Comparison of ENCODE assay signal across 10 cellular contexts in genomic region chr9:111916234-111916645, GRCh38. TPM values are rescaled to one million over a fixed set of nuclear protein-coding genes. Genes with fewer than 3 reads are reported as not detected.
DNase-seq lines count a peak whose midpoint lies in the region; ATAC-seq lines count a peak whose summit lies in the region.
"Had no signal": no experiment of that assay in that cellular context is flagged by ENCODE, and none has a peak within 500 bp of the region (broad histone marks: within the 10 kb centered on the region; RNA-seq: fewer than 3 reads in every experiment).

No MANE protein-coding gene starts in this region.

- H3K27ac Mint-ChIP-seq in activated CD8-positive, alpha-beta memory T cell treated with anti-CD3 and anti-CD28 coated beads, Interleukin-2, amount 10 ng/mL, durations not matched to agents 7 days and 5 days = peak overlapping the region; percentile 70
- peak overlapping the region; percentile 90 for H3K27ac Mint-ChIP-seq in stimulated activated naive CD8-positive, alpha-beta T cell treated with anti-CD3 and anti-CD28 coated beads, Interleukin-15, Interleukin-2, amounts not matched to agents 100 ng/mL and 50 ng/mL, for 24 hours

- H3K9me3 Mint-ChIP-seq in activated CD8-positive, alpha-beta memory T cell treated with anti-CD3 and anti-CD28 coated beads, Interleukin-2, amount 10 ng/mL, durations not matched to agents 7 days and 5 days (ENCODE audit: low read depth) = no peaks in the 10 kb centered on the region
- no peaks in the 10 kb centered on the region for H3K9me3 Mint-ChIP-seq in stimulated activated naive CD8-positive, alpha-beta T cell treated with anti-CD3 and anti-CD28 coated beads, Interleukin-15, Interleukin-2, amounts not matched to agents 100 ng/mL and 50 ng/mL, for 24 hours

- H3K4me3 Mint-ChIP-seq in activated CD8-positive, alpha-beta memory T cell treated with anti-CD3 and anti-CD28 coated beads, Interleukin-2, amount 10 ng/mL, durations not matched to agents 7 days and 5 days = peak overlapping the region; percentile 15
- H3K4me3 Mint-ChIP-seq in stimulated activated naive CD8-positive, alpha-beta T cell treated with anti-CD3 and anti-CD28 coated beads, Interleukin-15, Interleukin-2, amounts not matched to agents 100 ng/mL and 50 ng/mL, for 24 hours = peak overlapping the region; percentile 21

- DNase-seq in activated CD8-positive, alpha-beta memory T cell treated with anti-CD3 and anti-CD28 coated beads for 24 hours = peak; percentile 73
- no peak for DNase-seq in activated CD8-positive, alpha-beta memory T cell treated with anti-CD3 and anti-CD28 coated beads, Interleukin-2, amount 50 U/mL, for 4 hours
- no peak for DNase-seq in activated CD8-positive, alpha-beta memory T cell treated with anti-CD3 and anti-CD28 coated beads, Interleukin-2, amount 10 ng/mL, durations not matched to agents 7 days and 5 days
- DNase-seq in iPS-NIHi11 (ENCODE audit: low spot score) (no peak), NCI-H2227 treated with DMSO at 0.1 percent for 48 hours (lab: John Stamatoyannopoulos, UW) (no peak), NCI-H748 (lab: John Stamatoyannopoulos, UW; ENCODE audit: unreplicated experiment) (no peak)
- DNase-seq: AML-193, brain microvascular endothelial cell had no signal

- peaks cover 33% of the 10 kb centered on the region for H3K36me3 Mint-ChIP-seq in activated CD8-positive, alpha-beta memory T cell treated with anti-CD3 and anti-CD28 coated beads, Interleukin-2, amount 10 ng/mL, durations not matched to agents 7 days and 5 days
- peaks cover 48% of the 10 kb centered on the region for H3K36me3 Mint-ChIP-seq in stimulated activated naive CD8-positive, alpha-beta T cell treated with anti-CD3 and anti-CD28 coated beads, Interleukin-15, Interleukin-2, amounts not matched to agents 100 ng/mL and 50 ng/mL, for 24 hours (ENCODE audit: low read depth)

- ATAC-seq in HG02981 (IDR thresholded peaks at IDR 0.05; ENCODE audit: unreplicated experiment) = peak; percentile 57
- peak; percentile 86 for ATAC-seq in activated CD8-positive, alpha-beta memory T cell treated with anti-CD3 and anti-CD28 coated beads, Interleukin-2, amount 10 ng/mL, durations not matched to agents 7 days and 5 days

- H3K4me1 Mint-ChIP-seq in activated CD8-positive, alpha-beta memory T cell treated with anti-CD3 and anti-CD28 coated beads, Interleukin-2, amount 10 ng/mL, durations not matched to agents 7 days and 5 days = peaks cover 33% of the 10 kb centered on the region
- H3K4me1 Mint-ChIP-seq in stimulated activated naive CD8-positive, alpha-beta T cell treated with anti-CD3 and anti-CD28 coated beads, Interleukin-15, Interleukin-2, amounts not matched to agents 100 ng/mL and 50 ng/mL, for 24 hours (ENCODE audit: low read depth) = peaks cover 71% of the 10 kb centered on the region

- peaks cover 3% of the 10 kb centered on the region for H3K27me3 Mint-ChIP-seq in activated CD8-positive, alpha-beta memory T cell treated with anti-CD3 and anti-CD28 coated beads, Interleukin-2, amount 10 ng/mL, durations not matched to agents 7 days and 5 days
- H3K27me3 Mint-ChIP-seq in stimulated activated naive CD8-positive, alpha-beta T cell treated with anti-CD3 and anti-CD28 coated beads, Interleukin-15, Interleukin-2, amounts not matched to agents 100 ng/mL and 50 ng/mL, for 24 hours = no peaks in the 10 kb centered on the region

- CTCF ChIA-PET in activated CD8-positive, alpha-beta memory T cell treated with anti-CD3 and anti-CD28 coated beads, Interleukin-2, amount 10 ng/mL, durations not matched to agents 7 days and 5 days (lab: Charles Lee) = interaction anchor here (1.4 to 3.2 kb wide), 2 partner anchors 19 to 285 kb away, joined by 4 to 15 read pairs; partner anchors contain the start of genes DNAJC25 and UGCG

RNA-seq across cellular contexts. Expression of gene UGCG, which starts 19.6 kb away (rescaled TPM):
- 10 to 100 TPM; 14.4 to 21.6 TPM for total RNA-seq in activated CD8-positive, alpha-beta memory T cell treated with anti-CD3 and anti-CD28 coated beads, Interleukin-2, amount 10 ng/mL, durations not matched to agents 7 days and 5 days
